8 cellular contexts compared by ENCODE assay signal in genomic region chr22:39319284-39320170, GRCh38. TPM values are rescaled to one million over a fixed set of nuclear protein-coding genes. Genes with fewer than 3 reads are reported as not detected.
A peak's percentile ranks its signal among the peaks of the same experiment; 100 is the strongest.
DNase-seq lines count a peak whose midpoint lies in the region; ATAC-seq and TF ChIP-seq lines count a peak whose summit lies in the region.

RPL3 (minus strand) TSS chr22:39319623; CDS start chr22:39319597, 26 bp downstream.

- POLR2A ChIA-PET in AG04450 (lab: Yijun Ruan, JAX) = interaction anchor here (0.6 to 4.9 kb wide), 54 partner anchors 8 to 1266 kb away, joined by 3 to 45 read pairs (median 6); partner anchors contain the start of genes ATF4, CBX7, MIEF1 and PDGFB

- no peaks in the 10 kb centered on the region for H3K9me3 ChIP-seq in AG04450 (ENCODE audit: control insufficient read depth, insufficient read depth, low read length)

- ATAC-seq in GM18909 (IDR thresholded peaks at IDR 0.05; ENCODE audit: poor library complexity, unreplicated experiment) (peak; percentile 89), HG03175 (IDR thresholded peaks at IDR 0.05; ENCODE audit: unreplicated experiment) (peak; percentile 81)

- DNase-seq in AG04450 (ENCODE audit: low read depth, low spot score) (peak; percentile 99), NCI-H345 (lab: John Stamatoyannopoulos, UW) (peak; percentile 94), iris pigment epithelial cell (ENCODE audit: low read depth) (peak; percentile 98)
- peak; percentile 94 to 98 (median 96) for DNase-seq in activated CD4-positive, CD25-positive, alpha-beta regulatory T cell (lab: John Stamatoyannopoulos, UW)
- DNase-seq in central memory CD4-positive, alpha-beta T cell = peak; percentile 97
- peak; percentile 93 to 95 for DNase-seq in stimulated activated CD4-positive, alpha-beta T cell treated with anti-CD3 and anti-CD28 coated beads, Interleukin-12 subunit alpha, Interleukin-12 subunit beta, amount 100 ng/mL, for 24 hours (ENCODE audit: low read depth in 2 of 2)

- H3K27ac ChIP-seq in AG04450 (ENCODE audit: low read depth, low read length) = peak within 1 kb of the TSS; percentile 98

- CTCF ChIA-PET in AG04450 (lab: Charles Lee) = interaction anchor here (0.6 to 5.6 kb wide), 14 partner anchors 10 to 317 kb away, joined by 3 to 102 read pairs (median 4); partner anchors contain the start of gene TAB1

- TF ChIP-seq CTCF in AG04450 (IDR thresholded peaks at IDR 0.05; ENCODE audit: low read depth, low read length) = peak; percentile 23; the same call in 1 of the 2 replicates

- H3K4me3 ChIP-seq in AG04450 (ENCODE audit: low read depth, low read length) = peak within 1 kb of the TSS; percentile 87

- H3K27me3 ChIP-seq in AG04450 (ENCODE audit: control insufficient read depth, insufficient read depth, low read length) = no peaks in the 10 kb centered on the region

RNA-seq across cellular contexts. Expression of gene RPL3, which starts in this region (rescaled TPM):
- 3,445 and 3,813 TPM in 2 replicates for polyA plus RNA-seq in AG04450 (2011; rRNA removed)
- polyA minus RNA-seq in AG04450 (2011; rRNA and poly(A)+ RNA removed) = 2,106 and 2,539 TPM in 2 replicates

Comparison
In these comparisons a context has a peak if more than half of its experiments do, and no peak if none do; other contexts are left out.
1. Peak in every context shown above with its lines: DNase-seq, ATAC-seq, H3K4me3 ChIP-seq and H3K27ac ChIP-seq.